In the genomic region with DNA sequence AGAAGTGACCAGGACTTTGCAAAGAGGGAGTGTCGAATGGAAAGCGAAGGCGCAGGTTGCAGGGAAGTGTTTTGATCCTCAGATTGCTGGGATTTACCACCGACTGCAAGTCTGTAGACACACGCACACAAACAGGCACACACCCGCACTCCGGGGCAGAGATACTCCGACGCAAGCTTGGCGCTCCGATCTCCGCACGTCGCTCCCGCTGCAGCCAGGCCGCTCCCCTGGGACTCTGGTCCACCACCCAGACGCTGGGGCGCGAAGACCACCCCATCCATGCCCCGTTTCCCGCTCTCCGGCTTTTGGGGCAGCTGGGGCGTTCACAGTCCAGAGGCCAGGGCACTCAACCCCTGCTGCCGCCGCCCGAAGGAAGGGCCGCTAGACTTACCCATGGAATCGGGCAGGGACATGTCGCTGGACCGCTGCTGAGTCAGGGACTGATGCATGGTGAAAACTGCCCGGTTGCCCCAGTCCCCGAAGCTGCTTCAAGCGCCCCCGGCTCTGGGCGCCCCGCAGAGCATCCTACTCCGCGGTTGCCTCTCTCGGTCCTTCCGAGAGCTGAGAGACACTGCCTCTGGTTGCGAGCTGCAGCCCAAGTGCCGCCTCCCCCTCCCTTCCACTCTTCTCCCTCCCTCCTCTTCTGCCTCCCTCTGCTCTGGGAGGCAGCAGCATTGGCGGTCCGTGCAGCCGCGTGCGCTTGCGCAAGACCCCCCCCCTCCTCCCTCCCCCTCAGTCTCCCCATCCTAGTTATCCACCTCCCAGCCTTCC, we compare ENCODE assay signal across 8 cellular contexts. TPM values are rescaled to one million over a fixed set of nuclear protein-coding genes. Genes with fewer than 3 reads are reported as not detected.
DNase-seq lines count a peak whose midpoint lies in the region; ATAC-seq, FAIRE-seq and TF ChIP-seq lines count a peak whose summit lies in the region.

A gene (minus strand): TSS at position 601 of the 771 bp plus-strand sequence. CDS start 152 bp downstream, at position 449.

- no peak for TF ChIP-seq EP300 in H1 (IDR thresholded peaks at IDR 0.05; ENCODE audit: borderline replicate concordance in 1 of 2, low read depth in 2 of 2, low read length in 2 of 2)

- H3K36me3 ChIP-seq in OCI-LY3 (replicated peaks; ENCODE audit: low read depth, low read length) = no peaks in the 10 kb centered on the region
- H3K36me3 ChIP-seq in H1 (ENCODE audit: control insufficient read depth in 2 of 4, insufficient read depth in 4 of 4, low read length in 3 of 4) = no peaks in the 10 kb centered on the region

- no peaks in the 10 kb centered on the region for H3K36me3 Mint-ChIP-seq in activated CD4-positive, alpha-beta T cell treated with anti-CD3 and anti-CD28 coated beads for 36 hours (ENCODE audit: low read depth)
- H3K36me3 Mint-ChIP-seq in naive thymus-derived CD8-positive, alpha-beta T cell = peaks cover 0 to 2% (median 0%) of the 10 kb centered on the region in 3 donors

- H2BK20ac ChIP-seq in H1 (ENCODE audit: low read length) = no peak within 1 kb of the TSS

- no peaks in the 10 kb centered on the region for H3K9me3 Mint-ChIP-seq in activated CD4-positive, alpha-beta T cell treated with anti-CD3 and anti-CD28 coated beads for 36 hours (ENCODE audit: low read depth)
- H3K9me3 Mint-ChIP-seq in naive thymus-derived CD8-positive, alpha-beta T cell = no peaks in the 10 kb centered on the region

- TF ChIP-seq RAD21 in H1 (IDR thresholded peaks at IDR 0.05 in 1 of 2, conservative IDR thresholded peaks at IDR 0.05 in 1 of 2; ENCODE audit: low read depth in 2 of 2, low read length in 2 of 2) = no peak

- H3K9ac ChIP-seq in OCI-LY3 (ENCODE audit: low read length) = peak within 1 kb of the TSS; percentile 50; the same call in 1 of the 2 replicates
- H3K9ac ChIP-seq in H1 (replicated peaks in 1 of 4; ENCODE audit: extremely low read depth in 1 of 4, low read depth in 3 of 4, low read length in 3 of 4) = no peak within 1 kb of the TSS; a peak in 1 of 7 replicates

- TF ChIP-seq POLR2A in H1 (IDR thresholded peaks at IDR 0.05; ENCODE audit: control extremely low read depth in 1 of 2, low read depth in 2 of 2, low read length in 2 of 2) = no peak

- H3K4me3 ChIP-seq in OCI-LY3 (ENCODE audit: low read length) = peak within 1 kb of the TSS; percentile 77
- peak within 1 kb of the TSS; percentile 53 to 71 (median 56) for H3K4me3 ChIP-seq in H1 (ENCODE audit: extremely low read depth in 1 of 4, insufficient read depth in 2 of 4, low read depth in 3 of 4, low read length in 4 of 4)

- no peak within 1 kb of the TSS; the same call in 1 of the 2 replicates for H3K18ac ChIP-seq in H1 (ENCODE audit: extremely low read depth, low read length)

- H3K79me2 ChIP-seq in OCI-LY3 (ENCODE audit: low read length) = no peaks in the 10 kb centered on the region
- no peaks in the 10 kb centered on the region for H3K79me2 ChIP-seq in H1 (ENCODE audit: control insufficient read depth in 1 of 2, insufficient read depth in 2 of 2, low read length in 2 of 2)

- peaks cover 21% of the 10 kb centered on the region for H3K27me3 Mint-ChIP-seq in activated CD4-positive, alpha-beta T cell treated with anti-CD3 and anti-CD28 coated beads for 36 hours
- peaks cover 13 to 62% (median 27%) of the 10 kb centered on the region in 5 donors for H3K27me3 Mint-ChIP-seq in naive thymus-derived CD8-positive, alpha-beta T cell

- H2BK15ac ChIP-seq in H1 (ENCODE audit: low read length) = no peak within 1 kb of the TSS

- no peak within 1 kb of the TSS for H3K14ac ChIP-seq in H1 (ENCODE audit: insufficient read length)

- H4K8ac ChIP-seq in H1 (ENCODE audit: extremely low read depth, insufficient read depth, low read length) = peak within 1 kb of the TSS; percentile 51; the same call in 1 of the 2 replicates

- POLR2A ChIA-PET in activated CD4-positive, alpha-beta T cell treated with anti-CD3 and anti-CD28 coated beads for 36 hours (lab: Charles Lee) = no interaction called here
- POLR2A ChIA-PET in H1 (lab: Charles Lee; ENCODE audit: partially characterized antibody) = interaction anchor here (0.5 to 0.8 kb wide), 2 partner anchors 20 to 21 kb away, joined by 3 read pairs; no protein-coding TSS in a partner anchor
- POLR2A ChIA-PET in naive thymus-derived CD8-positive, alpha-beta T cell (lab: Charles Lee) = interaction anchor here (0.5 to 2.6 kb wide), 3 partner anchors 14 to 311 kb away, joined by 3 to 29 read pairs (median 6); a partner anchor contains a TSS

- peaks cover 12% of the 10 kb centered on the region for H3K4me1 ChIP-seq in OCI-LY3 (ENCODE audit: low read length)
- peaks cover 0 to 5% (median 3%) of the 10 kb centered on the region in 4 experiments; a peak in 3 of 7 replicates for H3K4me1 ChIP-seq in H1 (replicated peaks in 1 of 4; ENCODE audit: control insufficient read depth in 3 of 4, insufficient read depth in 4 of 4, low read length in 3 of 4)

- H3K27me3 ChIP-seq in OCI-LY3 (ENCODE audit: low read depth, low read length) = peaks cover 23% of the 10 kb centered on the region
- peaks cover 4 to 58% (median 43%) of the 10 kb centered on the region in 4 experiments for H3K27me3 ChIP-seq in H1 (replicated peaks in 1 of 4; ENCODE audit: control insufficient read depth in 3 of 4, extremely low read depth in 1 of 4, insufficient read depth in 3 of 4, low read length in 3 of 4)

- no peak for TF ChIP-seq CTCF in OCI-LY3 (IDR thresholded peaks at IDR 0.05; ENCODE audit: low read depth, low read length)
- no peak for TF ChIP-seq CTCF in H1 (IDR thresholded peaks at IDR 0.05; ENCODE audit: control extremely low read depth in 1 of 3, insufficient read depth in 1 of 3, low read depth in 1 of 3, low read length in 3 of 3)

- peaks cover 12% of the 10 kb centered on the region; the same call in 1 of the 2 replicates for H3K23me2 ChIP-seq in H1 (ENCODE audit: low read depth, low read length)

- CTCF ChIA-PET in activated CD4-positive, alpha-beta T cell treated with anti-CD3 and anti-CD28 coated beads for 36 hours (lab: Charles Lee) = interaction anchor here (0.9 to 1.6 kb wide), 4 partner anchors 15 to 164 kb away, joined by 3 to 9 read pairs (median 4); no protein-coding TSS in a partner anchor
- CTCF ChIA-PET in H1 (lab: Charles Lee; ENCODE audit: partially characterized antibody) = interaction anchor here (0.6 to 2.0 kb wide), 6 partner anchors 14 to 175 kb away, joined by 3 to 8 read pairs (median 5); no protein-coding TSS in a partner anchor

- WGBS in H1 (ENCODE audit: extremely low coverage in 1 of 2, insufficient coverage in 1 of 2, insufficient read length in 1 of 2, insufficient replicate concordance in 2 of 2, low coverage in 1 of 2, low lambda C conversion rate in 2 of 2, missing lambda C conversion rate in 1 of 2), 2 experiments = 1% methylated on average over 25 of the region's 48 CpGs; no CpG with 5 or more reads in 1 of the 2 experiments

- H3K4me2 ChIP-seq in OCI-LY3 (ENCODE audit: low read length) (peak within 1 kb of the TSS; percentile 70), H1 (ENCODE audit: insufficient read depth in 1 of 2, low read depth in 2 of 2, low read length in 2 of 2) (peak within 1 kb of the TSS; percentile 84 to 94)

- H3K9me3 ChIP-seq in OCI-LY3 (ENCODE audit: insufficient read depth, low read length) (no peaks in the 10 kb centered on the region), H1 (ENCODE audit: insufficient read depth in 2 of 2, low read depth in 1 of 2, low read length in 1 of 2) (no peaks in the 10 kb centered on the region)

- H3K27ac ChIP-seq in OCI-LY3 (ENCODE audit: low read length) (no peak within 1 kb of the TSS), H1 (ENCODE audit: low read depth, low read length) (no peak within 1 kb of the TSS)

- H2BK5ac ChIP-seq in H1 (ENCODE audit: low read depth, low read length) = no peak within 1 kb of the TSS; the same call in 1 of the 2 replicates

- H4K20me1 ChIP-seq in OCI-LY3 (ENCODE audit: insufficient read depth, low read length) (no peaks in the 10 kb centered on the region), H1 (replicated peaks in 1 of 2; ENCODE audit: control insufficient read depth in 1 of 2, insufficient read depth in 2 of 2, low read length in 2 of 2) (no peaks in the 10 kb centered on the region)

- H3K23ac ChIP-seq in H1 (ENCODE audit: insufficient read length) = no peak within 1 kb of the TSS

- no peaks in the 10 kb centered on the region for H3K79me1 ChIP-seq in H1 (ENCODE audit: low read depth, low read length)

- H2AK5ac ChIP-seq in H1 (ENCODE audit: low read depth, low read length) = no peak within 1 kb of the TSS

- no peak within 1 kb of the TSS for H4K5ac ChIP-seq in H1 (ENCODE audit: insufficient read length, low read depth, low read length)

- DNase-seq in activated CD4-positive, alpha-beta T cell treated with anti-CD3 and anti-CD28 coated beads for 36 hours = peak; percentile 27
- no peak for DNase-seq in activated CD4-positive, alpha-beta T cell treated with anti-CD3 and anti-CD28 coated beads, Interleukin-2, amount 50 U/mL, for 1 hour
- DNase-seq in H1 (ENCODE audit: low read depth in 1 of 2, low spot score in 2 of 2) = peak in 1 of 2 experiments; percentile 56
- DNase-seq in naive thymus-derived CD8-positive, alpha-beta T cell = no peak
- no peak for DNase-seq in 8988T
- no peak for DNase-seq in NCI-H1930 (lab: John Stamatoyannopoulos, UW)

- no peak within 1 kb of the TSS for H2BK120ac ChIP-seq in H1 (replicated peaks; ENCODE audit: low read depth, low read length)

- ATAC-seq in activated CD4-positive, alpha-beta T cell treated with anti-CD3 and anti-CD28 coated beads for 36 hours = no peak
- ATAC-seq in naive thymus-derived CD8-positive, alpha-beta T cell = peak; percentile 18 to 22
- ATAC-seq in HG03135 (IDR thresholded peaks at IDR 0.05; ENCODE audit: unreplicated experiment) = no peak

- no peak within 1 kb of the TSS for H3K27ac Mint-ChIP-seq in activated CD4-positive, alpha-beta T cell treated with anti-CD3 and anti-CD28 coated beads for 36 hours
- H3K27ac Mint-ChIP-seq in naive thymus-derived CD8-positive, alpha-beta T cell = peak within 1 kb of the TSS in 1 of 10 donors; percentile 31

- H3K4ac ChIP-seq in H1 (replicated peaks; ENCODE audit: insufficient read length, low read depth, low read length) = no peak within 1 kb of the TSS

- peak within 1 kb of the TSS; percentile 77 for H3K4me3 Mint-ChIP-seq in activated CD4-positive, alpha-beta T cell treated with anti-CD3 and anti-CD28 coated beads for 36 hours
- peak within 1 kb of the TSS; percentile 80 to 97 (median 90) for H3K4me3 Mint-ChIP-seq in naive thymus-derived CD8-positive, alpha-beta T cell

- no peak within 1 kb of the TSS for H3K56ac ChIP-seq in H1 (replicated peaks; ENCODE audit: insufficient read length, low read depth, low read length)

- peak; percentile 71 for FAIRE-seq in H1 (lab: Jason Lieb, UNC)

- no peak within 1 kb of the TSS for H2BK12ac ChIP-seq in H1 (ENCODE audit: low read depth, low read length)

- intact Hi-C loops in activated CD4-positive, alpha-beta T cell treated with anti-CD3 and anti-CD28 coated beads for 36 hours (cut with DNase I, micrococcal nuclease) = no loop called here

- no peak within 1 kb of the TSS for H4K91ac ChIP-seq in H1 (replicated peaks; ENCODE audit: insufficient read length, low read length)

- H3K4me1 Mint-ChIP-seq in activated CD4-positive, alpha-beta T cell treated with anti-CD3 and anti-CD28 coated beads for 36 hours = peaks cover 17% of the 10 kb centered on the region
- H3K4me1 Mint-ChIP-seq in naive thymus-derived CD8-positive, alpha-beta T cell = peaks cover 10 to 18% (median 14%) of the 10 kb centered on the region in 4 donors

- H2AFZ ChIP-seq in OCI-LY3 (ENCODE audit: low read depth, low read length) = peak within 1 kb of the TSS; percentile 82; the same call in 1 of the 2 replicates
- H2AFZ ChIP-seq in H1 (ENCODE audit: low read length) = peak within 1 kb of the TSS; percentile 76; the same call in 1 of the 2 replicates

RNA-seq across cellular contexts. Expression of the gene that starts here (rescaled TPM):
- not detected for total RNA-seq in activated CD4-positive, alpha-beta T cell treated with anti-CD3 and anti-CD28 coated beads for 36 hours
- total RNA-seq in H1 (2021; fragmentation: NEBNext Ultra II Directional; extraction: Animal tissue kit (Norgen Biotek cat#: 25700)) = 0.23 and 0.73 TPM in 2 replicates
- polyA plus RNA-seq in H1 (2011; rRNA removed) = 1.1 and 2.3 TPM in 2 replicates
- polyA plus RNA-seq in H1 (2011; cell fraction: cytosol; rRNA removed) = 1.3 TPM
- 0.63 TPM for polyA plus RNA-seq in H1 (2011; cell fraction: nucleus; rRNA removed)
- polyA plus RNA-seq in H1 (2012, experiment 1 of 2) = 0.87 to 2.3 TPM (median 1.4 TPM) in 4 replicates
- polyA plus RNA-seq in H1 (2012, experiment 2 of 2) = 0.16 TPM
- 0.14 TPM for polyA plus RNA-seq in H1 (2013, experiment 1 of 2)
- 0.06 TPM for polyA plus RNA-seq in H1 (2013, experiment 2 of 2)
- 2.4 and 2.9 TPM in 2 replicates for polyA minus RNA-seq in H1 (2011; rRNA and poly(A)+ RNA removed)
- 0.88 TPM for polyA minus RNA-seq in H1 (2011; cell fraction: cytosol; rRNA and poly(A)+ RNA removed)
- polyA minus RNA-seq in H1 (2011; cell fraction: nucleus; rRNA and poly(A)+ RNA removed) = 0.60 TPM
- total RNA-seq in naive thymus-derived CD8-positive, alpha-beta T cell = under 1 TPM in 1 of 2 experiments, not detected in 1; 0.23 TPM
- under 1 TPM in 2 of 3 donors, not detected in 1; 0.73 to 0.95 TPM for polyA plus RNA-seq in naive thymus-derived CD8-positive, alpha-beta T cell

Comparison
In these comparisons a context has a peak if more than half of its experiments do, and no peak if none do; other contexts are left out.
1. Peak in DNase-seq in activated CD4-positive, alpha-beta T cell treated with anti-CD3 and anti-CD28 coated beads for 36 hours; RNA of the gene not detected or under 1 TPM.
2. Peak in ATAC-seq in naive thymus-derived CD8-positive, alpha-beta T cell; RNA of the gene not detected or under 1 TPM.